ENCODE assay signal across 1 cellular context in the genomic region with DNA sequence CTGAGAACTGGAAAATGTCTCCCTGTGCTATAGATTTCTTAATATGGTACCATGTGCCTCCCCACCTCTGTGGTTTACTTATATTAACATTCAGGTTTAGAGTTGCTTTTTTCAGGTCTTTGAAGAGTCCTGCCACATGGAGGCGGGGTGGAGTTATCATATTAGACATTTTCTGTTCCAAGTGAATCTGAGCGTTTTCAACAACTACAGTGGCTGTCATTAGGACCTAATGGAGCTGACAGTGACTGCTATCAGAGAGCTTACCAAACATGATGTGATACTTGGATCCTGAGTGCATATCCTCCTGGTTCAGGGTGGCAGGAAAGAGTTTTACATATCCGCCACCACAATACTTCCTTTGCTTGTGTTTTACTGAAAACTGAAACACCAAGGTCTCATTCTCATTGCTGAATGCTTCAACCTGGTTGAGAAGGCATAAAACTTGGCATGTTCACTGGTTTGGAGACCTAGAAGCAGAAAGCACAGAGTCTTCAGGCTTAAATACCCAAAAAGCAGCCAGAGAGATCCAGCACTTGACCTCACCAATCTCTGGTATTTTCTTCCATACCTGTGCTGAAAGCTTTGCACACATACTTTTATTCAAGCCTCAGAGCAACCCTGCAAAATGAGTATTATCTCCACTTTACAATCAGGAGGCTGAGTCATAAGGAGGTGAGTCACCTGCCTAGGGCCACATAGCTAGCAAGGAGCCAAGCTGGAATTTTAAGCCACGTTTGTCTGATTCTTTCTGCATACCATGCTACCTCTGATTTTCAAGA.
TF ChIP-seq lines count a peak whose summit lies in the region.

No MANE protein-coding gene starts in this region.

TF ChIP-seq in K562, 482 proteins besides CTCF, POLR2A, EP300 and RAD21 (continued from another document):
- TF ChIP-seq ATF6 (CRISPR knock-in tag; IDR thresholded peaks at IDR 0.05): no peak
- no peak for TF ChIP-seq ZBTB34 (CRISPR knock-in tag; IDR thresholded peaks at IDR 0.05)
- no peak for TF ChIP-seq GTF2F1 (IDR thresholded peaks at IDR 0.05; ENCODE audit: low read depth, low read length)
- no peak for TF ChIP-seq ZFP1 (CRISPR knock-in tag; IDR thresholded peaks at IDR 0.05)
- no peak for TF ChIP-seq MTA3 (IDR thresholded peaks at IDR 0.05; ENCODE audit: borderline replicate concordance)
- no peak for TF ChIP-seq ZNF764 (CRISPR knock-in tag; IDR thresholded peaks at IDR 0.05; ENCODE audit: low read depth)
- TF ChIP-seq MAFG (tag; conservative IDR thresholded peaks at IDR 0.05): no peak
- TF ChIP-seq EHMT2 (IDR thresholded peaks at IDR 0.05): no peak
- TF ChIP-seq HIVEP1 (CRISPR knock-in tag; IDR thresholded peaks at IDR 0.05): no peak
- TF ChIP-seq LEF1 (IDR thresholded peaks at IDR 0.05): 0 out of 2 replicates have a peak, but pooled peaks have one; percentile 20
